Comparison of ENCODE assay signal across 30 cellular contexts in genomic region chr5:172926008-172926523, GRCh38.
"Had no signal": no experiment of that assay in that cellular context is flagged by ENCODE, and none has a peak within 500 bp of the region (broad histone marks: within the 10 kb centered on the region; RNA-seq: fewer than 3 reads in every experiment).

No MANE protein-coding gene starts in this region.

- H3K4me3 Mint-ChIP-seq: activated naive CD4-positive, alpha-beta T cell treated with anti-CD3 and anti-CD28 coated beads for 36 hours; activated naive CD8-positive, alpha-beta T cell treated with anti-CD3 and anti-CD28 coated beads, Interleukin-2, amount 10 ng/mL, durations not matched to agents 7 days and 5 days; mesothelial cell of epicardium; naive B cell; nephron progenitor cell had no signal

- H2AFZ ChIP-seq: parathyroid adenoma had no signal

- H3K4me2 ChIP-seq: smooth muscle cell had no signal

- H3K4me1 ChIP-seq: breast epithelium, parathyroid adenoma, psoas muscle had no signal

- H3K79me2 ChIP-seq: parathyroid adenoma had no signal

- H3K27me3 Mint-ChIP-seq: activated naive CD8-positive, alpha-beta T cell treated with anti-CD3 and anti-CD28 coated beads, Interleukin-2, amount 10 ng/mL, durations not matched to agents 7 days and 5 days; naive B cell had no signal

- H3K27ac Mint-ChIP-seq: activated naive CD4-positive, alpha-beta T cell treated with anti-CD3 and anti-CD28 coated beads for 36 hours; activated naive CD8-positive, alpha-beta T cell treated with anti-CD3 and anti-CD28 coated beads, Interleukin-2, amount 10 ng/mL, durations not matched to agents 7 days and 5 days had no signal

- FAIRE-seq: colon, endometrium had no signal

- ATAC-seq: psoas muscle had no signal

- H3K27me3 ChIP-seq: breast epithelium, esophagus squamous epithelium, heart right ventricle, suprapubic skin, tibial nerve had no signal

- H3K9me3 Mint-ChIP-seq: activated naive CD4-positive, alpha-beta T cell treated with anti-CD3 and anti-CD28 coated beads for 36 hours; activated naive CD8-positive, alpha-beta T cell treated with anti-CD3 and anti-CD28 coated beads, Interleukin-2, amount 10 ng/mL, durations not matched to agents 7 days and 5 days; mesothelial cell of epicardium; naive B cell; nephron progenitor cell had no signal

- H3K27ac ChIP-seq: breast epithelium, epithelial cell of prostate, esophagus squamous epithelium, heart right ventricle, left ventricle myocardium inferior, parathyroid adenoma, psoas muscle, suprapubic skin, tibial nerve had no signal

- H3K4me3 ChIP-seq: breast epithelium, esophagus squamous epithelium, heart right ventricle, left ventricle myocardium inferior, psoas muscle, smooth muscle cell, suprapubic skin, tibial nerve had no signal

- H3K36me3 ChIP-seq: breast epithelium had no signal

- H3K9me3 ChIP-seq: breast epithelium, esophagus squamous epithelium, heart right ventricle, left ventricle myocardium inferior, psoas muscle, suprapubic skin, tibial nerve had no signal

- H3K9ac ChIP-seq: parathyroid adenoma had no signal

- H3K4me1 Mint-ChIP-seq: activated naive CD8-positive, alpha-beta T cell treated with anti-CD3 and anti-CD28 coated beads, Interleukin-2, amount 10 ng/mL, durations not matched to agents 7 days and 5 days had no signal

- DNase-seq: activated CD4-positive, alpha-beta T cell treated with anti-CD3 and anti-CD28 coated beads for 4 hours; activated CD4-positive, alpha-beta T cell treated with anti-CD3 and anti-CD28 coated beads, Interleukin-2, amount 50 U/mL, for 4 hours; activated CD4-positive, CD25-positive, alpha-beta regulatory T cell; activated effector memory CD4-positive, alpha-beta T cell treated with Interleukin-2 at 50 U/mL for 16 hours; activated naive CD4-positive, alpha-beta T cell treated with anti-CD3 and anti-CD28 coated beads for 36 hours; activated naive CD8-positive, alpha-beta T cell treated with anti-CD3 and anti-CD28 coated beads, Interleukin-2, amount 10 ng/mL, durations not matched to agents 7 days and 5 days; dermis blood vessel endothelial cell; effector CD4-positive, alpha-beta T cell; esophagus squamous epithelium; foreskin melanocyte; heart right ventricle; left ventricle myocardium inferior; mammary epithelial cell; naive B cell; nephron progenitor cell; nucleus accumbens; psoas muscle; stimulated activated CD4-positive, alpha-beta T cell treated with anti-CD3 and anti-CD28 coated beads, Interleukin-15, amount 100 ng/mL, for 24 hours; stimulated activated CD4-positive, alpha-beta T cell treated with anti-CD3 and anti-CD28 coated beads, Interleukin-2, amount 100 ng/mL, for 24 hours; stimulated activated naive CD4-positive, alpha-beta T cell; T-helper 1 cell had no signal
